1 cellular context compared by ENCODE assay signal in the genomic region with DNA sequence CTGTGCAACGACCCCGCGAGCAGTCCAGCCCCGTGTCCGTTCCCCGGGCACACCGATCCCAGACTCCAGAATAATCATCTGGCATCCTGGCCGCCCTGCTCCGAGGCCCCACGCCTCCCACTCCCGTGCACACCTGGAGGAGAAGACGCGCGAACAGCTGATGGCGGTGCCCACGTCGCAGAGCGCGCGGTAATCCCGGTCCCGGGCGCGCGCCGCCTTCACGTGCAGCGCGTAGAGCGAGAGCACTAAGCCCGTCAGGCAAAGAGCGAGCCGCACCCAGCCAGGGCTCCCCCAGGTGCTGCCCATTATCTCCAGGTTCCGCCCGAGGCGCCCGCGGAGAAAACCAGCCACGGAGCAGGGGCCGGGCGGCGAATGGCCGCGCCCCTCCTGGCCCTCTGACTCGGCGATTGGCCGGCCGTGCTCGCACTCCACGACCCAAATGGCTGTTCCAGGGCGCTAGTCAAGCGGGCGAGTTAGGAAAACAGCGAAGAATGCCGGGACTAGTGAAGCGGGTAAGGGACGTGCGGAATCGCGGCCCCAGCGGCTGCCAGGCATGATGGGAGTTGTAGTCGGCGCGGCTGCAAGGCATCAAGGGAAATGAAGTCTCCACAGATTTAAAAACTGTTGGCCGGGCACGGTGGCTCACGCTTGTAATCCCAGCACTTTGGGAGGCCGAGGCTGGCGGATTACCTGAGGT.
TF ChIP-seq lines count a peak whose summit lies in the region.

A gene (minus strand): TSS at position 374 of the 697 bp plus-strand sequence. CDS start 68 bp downstream, at position 306.

TF ChIP-seq in K562, 482 proteins besides CTCF, POLR2A, EP300 and RAD21 (continued from another document and continues in another):
- TF ChIP-seq, protein P1, sequence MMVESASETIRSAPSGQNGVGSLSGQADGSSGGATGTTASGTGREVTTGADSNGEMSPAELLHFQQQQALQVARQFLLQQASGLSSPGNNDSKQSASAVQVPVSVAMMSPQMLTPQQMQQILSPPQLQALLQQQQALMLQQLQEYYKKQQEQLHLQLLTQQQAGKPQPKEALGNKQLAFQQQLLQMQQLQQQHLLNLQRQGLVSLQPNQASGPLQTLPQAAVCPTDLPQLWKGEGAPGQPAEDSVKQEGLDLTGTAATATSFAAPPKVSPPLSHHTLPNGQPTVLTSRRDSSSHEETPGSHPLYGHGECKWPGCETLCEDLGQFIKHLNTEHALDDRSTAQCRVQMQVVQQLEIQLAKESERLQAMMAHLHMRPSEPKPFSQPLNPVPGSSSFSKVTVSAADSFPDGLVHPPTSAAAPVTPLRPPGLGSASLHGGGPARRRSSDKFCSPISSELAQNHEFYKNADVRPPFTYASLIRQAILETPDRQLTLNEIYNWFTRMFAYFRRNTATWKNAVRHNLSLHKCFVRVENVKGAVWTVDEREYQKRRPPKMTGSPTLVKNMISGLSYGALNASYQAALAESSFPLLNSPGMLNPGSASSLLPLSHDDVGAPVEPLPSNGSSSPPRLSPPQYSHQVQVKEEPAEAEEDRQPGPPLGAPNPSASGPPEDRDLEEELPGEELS (CRISPR knock-in tag; IDR thresholded peaks at IDR 0.05; ENCODE audit: borderline replicate concordance): no peak
- TF ChIP-seq HDAC6 (IDR thresholded peaks at IDR 0.05; ENCODE audit: low read depth, low read length) (no peak), ZNF79 (CRISPR knock-in tag; IDR thresholded peaks at IDR 0.05; ENCODE audit: low read depth) (no peak), NR1H2 (CRISPR knock-in tag; IDR thresholded peaks at IDR 0.05) (no peak), BRF1 (IDR thresholded peaks at IDR 0.05; ENCODE audit: borderline replicate concordance, extremely low read depth, insufficient read length) (no peak), HMGN3 (IDR thresholded peaks at IDR 0.05; ENCODE audit: borderline replicate concordance, extremely low read depth, insufficient read length, low read depth, low read length) (peak; percentile 77), ZC3H4 (CRISPR knock-in tag; IDR thresholded peaks at IDR 0.05; ENCODE audit: borderline replicate concordance) (no peak; the same call in 1 of the 2 replicates), CAMTA2 (CRISPR knock-in tag; conservative IDR thresholded peaks at IDR 0.05) (no peak), ZNF408 (CRISPR knock-in tag; IDR thresholded peaks at IDR 0.05; ENCODE audit: low read depth) (no peak), FOXM1 (IDR thresholded peaks at IDR 0.05; ENCODE audit: low read depth) (0 out of 2 replicates have a peak, but pooled peaks have one; percentile 8), FOXM1 (CRISPR knock-in tag; IDR thresholded peaks at IDR 0.05; ENCODE audit: low read depth) (no peak), KAT2B (IDR thresholded peaks at IDR 0.05; ENCODE audit: low read depth, low read length) (no peak), CHD1 (IDR thresholded peaks at IDR 0.05; ENCODE audit: low read length) (no peak), MIER1 (IDR thresholded peaks at IDR 0.05; ENCODE audit: low read depth) (no peak), CBFA2T2 (conservative IDR thresholded peaks at IDR 0.05) (no peak), MAZ (CRISPR knock-in tag; conservative IDR thresholded peaks at IDR 0.05 in 1 of 2, IDR thresholded peaks at IDR 0.05 in 1 of 2) (peak in 1 of 2 experiments; percentile 75; a peak in 3 of 4 replicates), SMAD1 (IDR thresholded peaks at IDR 0.05; ENCODE audit: low read depth, low read length, partially characterized antibody) (no peak), POLR2H (tag; IDR thresholded peaks at IDR 0.05; ENCODE audit: low read depth) (no peak), RFX1 (IDR thresholded peaks at IDR 0.05) (no peak), ZNF75A (CRISPR knock-in tag; IDR thresholded peaks at IDR 0.05) (no peak), NFXL1 (CRISPR knock-in tag; IDR thresholded peaks at IDR 0.05) (no peak), TCF7 (IDR thresholded peaks at IDR 0.05; ENCODE audit: borderline replicate concordance) (no peak; the same call in 1 of the 2 replicates), L3MBTL2 (IDR thresholded peaks at IDR 0.05) (peak; percentile 86), LCOR (CRISPR knock-in tag; IDR thresholded peaks at IDR 0.05) (no peak; the same call in 1 of the 2 replicates), SNRNP70 (optimal IDR thresholded peaks at IDR 0.05; ENCODE audit: low read depth, low read length) (no peak), EHMT2 (IDR thresholded peaks at IDR 0.05) (no peak), PML (IDR thresholded peaks at IDR 0.05; ENCODE audit: low read length) (peak; percentile 45; the same call in 1 of the 2 replicates)
- TF ChIP-seq, protein P2, sequence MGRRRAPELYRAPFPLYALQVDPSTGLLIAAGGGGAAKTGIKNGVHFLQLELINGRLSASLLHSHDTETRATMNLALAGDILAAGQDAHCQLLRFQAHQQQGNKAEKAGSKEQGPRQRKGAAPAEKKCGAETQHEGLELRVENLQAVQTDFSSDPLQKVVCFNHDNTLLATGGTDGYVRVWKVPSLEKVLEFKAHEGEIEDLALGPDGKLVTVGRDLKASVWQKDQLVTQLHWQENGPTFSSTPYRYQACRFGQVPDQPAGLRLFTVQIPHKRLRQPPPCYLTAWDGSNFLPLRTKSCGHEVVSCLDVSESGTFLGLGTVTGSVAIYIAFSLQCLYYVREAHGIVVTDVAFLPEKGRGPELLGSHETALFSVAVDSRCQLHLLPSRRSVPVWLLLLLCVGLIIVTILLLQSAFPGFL (CRISPR knock-in tag; IDR thresholded peaks at IDR 0.05): no peak
- TF ChIP-seq, protein P3, sequence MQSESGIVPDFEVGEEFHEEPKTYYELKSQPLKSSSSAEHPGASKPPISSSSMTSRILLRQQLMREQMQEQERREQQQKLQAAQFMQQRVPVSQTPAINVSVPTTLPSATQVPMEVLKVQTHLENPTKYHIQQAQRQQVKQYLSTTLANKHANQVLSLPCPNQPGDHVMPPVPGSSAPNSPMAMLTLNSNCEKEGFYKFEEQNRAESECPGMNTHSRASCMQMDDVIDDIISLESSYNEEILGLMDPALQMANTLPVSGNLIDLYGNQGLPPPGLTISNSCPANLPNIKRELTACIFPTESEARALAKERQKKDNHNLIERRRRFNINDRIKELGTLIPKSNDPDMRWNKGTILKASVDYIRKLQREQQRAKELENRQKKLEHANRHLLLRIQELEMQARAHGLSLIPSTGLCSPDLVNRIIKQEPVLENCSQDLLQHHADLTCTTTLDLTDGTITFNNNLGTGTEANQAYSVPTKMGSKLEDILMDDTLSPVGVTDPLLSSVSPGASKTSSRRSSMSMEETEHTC (IDR thresholded peaks at IDR 0.05): no peak
- TF ChIP-seq, protein P4, sequence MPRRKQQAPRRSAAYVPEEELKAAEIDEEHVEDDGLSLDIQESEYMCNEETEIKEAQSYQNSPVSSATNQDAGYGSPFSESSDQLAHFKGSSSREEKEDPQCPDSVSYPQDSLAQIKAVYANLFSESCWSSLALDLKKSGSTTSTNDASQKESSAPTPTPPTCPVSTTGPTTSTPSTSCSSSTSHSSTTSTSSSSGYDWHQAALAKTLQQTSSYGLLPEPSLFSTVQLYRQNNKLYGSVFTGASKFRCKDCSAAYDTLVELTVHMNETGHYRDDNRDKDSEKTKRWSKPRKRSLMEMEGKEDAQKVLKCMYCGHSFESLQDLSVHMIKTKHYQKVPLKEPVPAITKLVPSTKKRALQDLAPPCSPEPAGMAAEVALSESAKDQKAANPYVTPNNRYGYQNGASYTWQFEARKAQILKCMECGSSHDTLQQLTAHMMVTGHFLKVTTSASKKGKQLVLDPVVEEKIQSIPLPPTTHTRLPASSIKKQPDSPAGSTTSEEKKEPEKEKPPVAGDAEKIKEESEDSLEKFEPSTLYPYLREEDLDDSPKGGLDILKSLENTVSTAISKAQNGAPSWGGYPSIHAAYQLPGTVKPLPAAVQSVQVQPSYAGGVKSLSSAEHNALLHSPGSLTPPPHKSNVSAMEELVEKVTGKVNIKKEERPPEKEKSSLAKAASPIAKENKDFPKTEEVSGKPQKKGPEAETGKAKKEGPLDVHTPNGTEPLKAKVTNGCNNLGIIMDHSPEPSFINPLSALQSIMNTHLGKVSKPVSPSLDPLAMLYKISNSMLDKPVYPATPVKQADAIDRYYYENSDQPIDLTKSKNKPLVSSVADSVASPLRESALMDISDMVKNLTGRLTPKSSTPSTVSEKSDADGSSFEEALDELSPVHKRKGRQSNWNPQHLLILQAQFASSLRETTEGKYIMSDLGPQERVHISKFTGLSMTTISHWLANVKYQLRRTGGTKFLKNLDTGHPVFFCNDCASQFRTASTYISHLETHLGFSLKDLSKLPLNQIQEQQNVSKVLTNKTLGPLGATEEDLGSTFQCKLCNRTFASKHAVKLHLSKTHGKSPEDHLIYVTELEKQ (CRISPR knock-in tag; IDR thresholded peaks at IDR 0.05): no peak
- TF ChIP-seq, protein P5, sequence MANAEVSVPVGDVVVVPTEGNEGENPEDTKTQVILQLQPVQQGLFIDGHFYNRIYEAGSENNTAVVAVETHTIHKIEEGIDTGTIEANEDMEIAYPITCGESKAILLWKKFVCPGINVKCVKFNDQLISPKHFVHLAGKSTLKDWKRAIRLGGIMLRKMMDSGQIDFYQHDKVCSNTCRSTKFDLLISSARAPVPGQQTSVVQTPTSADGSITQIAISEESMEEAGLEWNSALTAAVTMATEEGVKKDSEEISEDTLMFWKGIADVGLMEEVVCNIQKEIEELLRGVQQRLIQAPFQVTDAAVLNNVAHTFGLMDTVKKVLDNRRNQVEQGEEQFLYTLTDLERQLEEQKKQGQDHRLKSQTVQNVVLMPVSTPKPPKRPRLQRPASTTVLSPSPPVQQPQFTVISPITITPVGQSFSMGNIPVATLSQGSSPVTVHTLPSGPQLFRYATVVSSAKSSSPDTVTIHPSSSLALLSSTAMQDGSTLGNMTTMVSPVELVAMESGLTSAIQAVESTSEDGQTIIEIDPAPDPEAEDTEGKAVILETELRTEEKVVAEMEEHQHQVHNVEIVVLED (CRISPR knock-in tag; IDR thresholded peaks at IDR 0.05): peak; percentile 82
- TF ChIP-seq, protein P6, sequence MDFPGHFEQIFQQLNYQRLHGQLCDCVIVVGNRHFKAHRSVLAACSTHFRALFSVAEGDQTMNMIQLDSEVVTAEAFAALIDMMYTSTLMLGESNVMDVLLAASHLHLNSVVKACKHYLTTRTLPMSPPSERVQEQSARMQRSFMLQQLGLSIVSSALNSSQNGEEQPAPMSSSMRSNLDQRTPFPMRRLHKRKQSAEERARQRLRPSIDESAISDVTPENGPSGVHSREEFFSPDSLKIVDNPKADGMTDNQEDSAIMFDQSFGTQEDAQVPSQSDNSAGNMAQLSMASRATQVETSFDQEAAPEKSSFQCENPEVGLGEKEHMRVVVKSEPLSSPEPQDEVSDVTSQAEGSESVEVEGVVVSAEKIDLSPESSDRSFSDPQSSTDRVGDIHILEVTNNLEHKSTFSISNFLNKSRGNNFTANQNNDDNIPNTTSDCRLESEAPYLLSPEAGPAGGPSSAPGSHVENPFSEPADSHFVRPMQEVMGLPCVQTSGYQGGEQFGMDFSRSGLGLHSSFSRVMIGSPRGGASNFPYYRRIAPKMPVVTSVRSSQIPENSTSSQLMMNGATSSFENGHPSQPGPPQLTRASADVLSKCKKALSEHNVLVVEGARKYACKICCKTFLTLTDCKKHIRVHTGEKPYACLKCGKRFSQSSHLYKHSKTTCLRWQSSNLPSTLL (IDR thresholded peaks at IDR 0.05): no peak
- TF ChIP-seq, protein P7, sequence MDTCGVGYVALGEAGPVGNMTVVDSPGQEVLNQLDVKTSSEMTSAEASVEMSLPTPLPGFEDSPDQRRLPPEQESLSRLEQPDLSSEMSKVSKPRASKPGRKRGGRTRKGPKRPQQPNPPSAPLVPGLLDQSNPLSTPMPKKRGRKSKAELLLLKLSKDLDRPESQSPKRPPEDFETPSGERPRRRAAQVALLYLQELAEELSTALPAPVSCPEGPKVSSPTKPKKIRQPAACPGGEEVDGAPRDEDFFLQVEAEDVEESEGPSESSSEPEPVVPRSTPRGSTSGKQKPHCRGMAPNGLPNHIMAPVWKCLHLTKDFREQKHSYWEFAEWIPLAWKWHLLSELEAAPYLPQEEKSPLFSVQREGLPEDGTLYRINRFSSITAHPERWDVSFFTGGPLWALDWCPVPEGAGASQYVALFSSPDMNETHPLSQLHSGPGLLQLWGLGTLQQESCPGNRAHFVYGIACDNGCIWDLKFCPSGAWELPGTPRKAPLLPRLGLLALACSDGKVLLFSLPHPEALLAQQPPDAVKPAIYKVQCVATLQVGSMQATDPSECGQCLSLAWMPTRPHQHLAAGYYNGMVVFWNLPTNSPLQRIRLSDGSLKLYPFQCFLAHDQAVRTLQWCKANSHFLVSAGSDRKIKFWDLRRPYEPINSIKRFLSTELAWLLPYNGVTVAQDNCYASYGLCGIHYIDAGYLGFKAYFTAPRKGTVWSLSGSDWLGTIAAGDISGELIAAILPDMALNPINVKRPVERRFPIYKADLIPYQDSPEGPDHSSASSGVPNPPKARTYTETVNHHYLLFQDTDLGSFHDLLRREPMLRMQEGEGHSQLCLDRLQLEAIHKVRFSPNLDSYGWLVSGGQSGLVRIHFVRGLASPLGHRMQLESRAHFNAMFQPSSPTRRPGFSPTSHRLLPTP (IDR thresholded peaks at IDR 0.05; ENCODE audit: borderline replicate concordance, extremely low read depth, insufficient read length): no peak
- TF ChIP-seq, protein P8, sequence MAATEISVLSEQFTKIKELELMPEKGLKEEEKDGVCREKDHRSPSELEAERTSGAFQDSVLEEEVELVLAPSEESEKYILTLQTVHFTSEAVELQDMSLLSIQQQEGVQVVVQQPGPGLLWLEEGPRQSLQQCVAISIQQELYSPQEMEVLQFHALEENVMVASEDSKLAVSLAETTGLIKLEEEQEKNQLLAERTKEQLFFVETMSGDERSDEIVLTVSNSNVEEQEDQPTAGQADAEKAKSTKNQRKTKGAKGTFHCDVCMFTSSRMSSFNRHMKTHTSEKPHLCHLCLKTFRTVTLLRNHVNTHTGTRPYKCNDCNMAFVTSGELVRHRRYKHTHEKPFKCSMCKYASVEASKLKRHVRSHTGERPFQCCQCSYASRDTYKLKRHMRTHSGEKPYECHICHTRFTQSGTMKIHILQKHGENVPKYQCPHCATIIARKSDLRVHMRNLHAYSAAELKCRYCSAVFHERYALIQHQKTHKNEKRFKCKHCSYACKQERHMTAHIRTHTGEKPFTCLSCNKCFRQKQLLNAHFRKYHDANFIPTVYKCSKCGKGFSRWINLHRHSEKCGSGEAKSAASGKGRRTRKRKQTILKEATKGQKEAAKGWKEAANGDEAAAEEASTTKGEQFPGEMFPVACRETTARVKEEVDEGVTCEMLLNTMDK (IDR thresholded peaks at IDR 0.05; ENCODE audit: borderline replicate concordance, insufficient read depth, low read depth, low read length, poor library complexity, severe bottlenecking): no peak
- TF ChIP-seq, protein P9, sequence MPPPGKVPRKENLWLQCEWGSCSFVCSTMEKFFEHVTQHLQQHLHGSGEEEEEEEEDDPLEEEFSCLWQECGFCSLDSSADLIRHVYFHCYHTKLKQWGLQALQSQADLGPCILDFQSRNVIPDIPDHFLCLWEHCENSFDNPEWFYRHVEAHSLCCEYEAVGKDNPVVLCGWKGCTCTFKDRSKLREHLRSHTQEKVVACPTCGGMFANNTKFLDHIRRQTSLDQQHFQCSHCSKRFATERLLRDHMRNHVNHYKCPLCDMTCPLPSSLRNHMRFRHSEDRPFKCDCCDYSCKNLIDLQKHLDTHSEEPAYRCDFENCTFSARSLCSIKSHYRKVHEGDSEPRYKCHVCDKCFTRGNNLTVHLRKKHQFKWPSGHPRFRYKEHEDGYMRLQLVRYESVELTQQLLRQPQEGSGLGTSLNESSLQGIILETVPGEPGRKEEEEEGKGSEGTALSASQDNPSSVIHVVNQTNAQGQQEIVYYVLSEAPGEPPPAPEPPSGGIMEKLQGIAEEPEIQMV (tag; conservative IDR thresholded peaks at IDR 0.05; ENCODE audit: low read depth): no peak
